In genomic region chr1:4691766-4692405, GRCh38 we compare ENCODE assay signal across 30 cellular contexts. TPM values are rescaled to one million over a fixed set of nuclear protein-coding genes. Genes with fewer than 3 reads are reported as not detected.
"Had no signal": no experiment of that assay in that cellular context is flagged by ENCODE, and none has a peak within 500 bp of the region (broad histone marks: within the 10 kb centered on the region; RNA-seq: fewer than 3 reads in every experiment).

No MANE protein-coding gene starts in this region.

- H3K36me3 Mint-ChIP-seq: activated naive CD4-positive, alpha-beta T cell treated with anti-CD3 and anti-CD28 coated beads, Interleukin-2, amount 10 ng/mL, durations not matched to agents 7 days and 5 days; activated naive CD4-positive, alpha-beta T cell treated with anti-CD3 and anti-CD28 coated beads, Interleukin-2, amount 50 U/mL, for 72 hours; activated naive CD8-positive, alpha-beta T cell treated with anti-CD3 and anti-CD28 coated beads, Interleukin-2, amount 10 ng/mL, durations not matched to agents 7 days and 5 days had no signal

- H3K27me3 ChIP-seq: brain microvascular endothelial cell had no signal

- H3K27ac ChIP-seq: coronary artery, epithelial cell of prostate, esophagus squamous epithelium, WERI-Rb-1 had no signal

- DNase-seq: activated B cell treated with CpG ODN at 0.5 μM for 24 hours; activated CD4-positive, alpha-beta T cell treated with anti-CD3 and anti-CD28 coated beads for 48 hours; activated CD4-positive, alpha-beta T cell treated with anti-CD3 and anti-CD28 coated beads, Interleukin-2, amount 50 U/mL, for 1 hour; activated CD4-positive, alpha-beta T cell treated with anti-CD3 and anti-CD28 coated beads, Interleukin-2, amount 50 U/mL, for 48 hours; activated CD8-positive, alpha-beta memory T cell treated with anti-CD3 and anti-CD28 coated beads for 24 hours; activated CD8-positive, alpha-beta T cell treated with anti-CD3 and anti-CD28 coated beads for 36 hours; activated gamma-delta T cell; activated naive CD4-positive, alpha-beta T cell; activated naive CD4-positive, alpha-beta T cell treated with anti-CD3 and anti-CD28 coated beads, Interleukin-2, amount 10 ng/mL, durations not matched to agents 7 days and 5 days; activated naive CD8-positive, alpha-beta T cell treated with anti-CD3 and anti-CD28 coated beads, Interleukin-2, amount 10 ng/mL, durations not matched to agents 7 days and 5 days; activated T-cell treated with anti-CD3 and anti-CD28 coated beads, Interleukin-2, amount 50 U/mL, for 72 hours; brain microvascular endothelial cell; effector CD4-positive, alpha-beta T cell; effector memory CD8-positive, alpha-beta T cell; esophagus squamous epithelium; foreskin melanocyte; head of caudate nucleus; T-helper 1 cell; T-helper 17 cell; T1000; WERI-Rb-1 had no signal

- H3K4me1 Mint-ChIP-seq: activated B cell treated with CpG ODN at 0.5 μM for 24 hours; activated naive CD4-positive, alpha-beta T cell treated with anti-CD3 and anti-CD28 coated beads, Interleukin-2, amount 10 ng/mL, durations not matched to agents 7 days and 5 days; activated naive CD8-positive, alpha-beta T cell treated with anti-CD3 and anti-CD28 coated beads, Interleukin-2, amount 10 ng/mL, durations not matched to agents 7 days and 5 days; central memory CD8-positive, alpha-beta T cell; T-helper 17 cell had no signal

- H3K4me3 ChIP-seq: coronary artery, esophagus squamous epithelium had no signal

- H3K27ac Mint-ChIP-seq: activated B cell treated with CpG ODN at 0.5 μM for 24 hours; activated CD8-positive, alpha-beta T cell treated with anti-CD3 and anti-CD28 coated beads for 36 hours; activated naive CD4-positive, alpha-beta T cell treated with anti-CD3 and anti-CD28 coated beads, Interleukin-2, amount 10 ng/mL, durations not matched to agents 7 days and 5 days; activated naive CD4-positive, alpha-beta T cell treated with anti-CD3 and anti-CD28 coated beads, Interleukin-2, amount 50 U/mL, for 72 hours; activated naive CD8-positive, alpha-beta T cell treated with anti-CD3 and anti-CD28 coated beads, Interleukin-2, amount 10 ng/mL, durations not matched to agents 7 days and 5 days; activated T-cell treated with anti-CD3 and anti-CD28 coated beads, Interleukin-2, amount 50 U/mL, for 72 hours; dendritic cell treated with granulocyte-macrophage colony-stimulating factor and Interleukin-4, amounts not matched to agents 40 ng/mL and 50 ng/mL, for 4 days; effector memory CD8-positive, alpha-beta T cell; T-helper 17 cell; T-helper 2 cell treated with Interferon-gamma antibody and Interleukin-4, amounts not matched to agents 5 μg/mL and 100 μg/mL, for 36 hours had no signal

- H3K4me3 Mint-ChIP-seq: activated B cell treated with CpG ODN at 0.5 μM for 24 hours; activated CD8-positive, alpha-beta T cell treated with anti-CD3 and anti-CD28 coated beads for 36 hours; activated naive CD4-positive, alpha-beta T cell treated with anti-CD3 and anti-CD28 coated beads, Interleukin-2, amount 10 ng/mL, durations not matched to agents 7 days and 5 days; activated naive CD8-positive, alpha-beta T cell treated with anti-CD3 and anti-CD28 coated beads, Interleukin-2, amount 10 ng/mL, durations not matched to agents 7 days and 5 days; activated T-cell treated with anti-CD3 and anti-CD28 coated beads, Interleukin-2, amount 50 U/mL, for 72 hours; central memory CD8-positive, alpha-beta T cell; dendritic cell treated with granulocyte-macrophage colony-stimulating factor and Interleukin-4, amounts not matched to agents 40 ng/mL and 50 ng/mL, for 4 days; effector memory CD8-positive, alpha-beta T cell; T-helper 17 cell; T-helper 2 cell treated with Interferon-gamma antibody and Interleukin-4, amounts not matched to agents 5 μg/mL and 100 μg/mL, for 36 hours had no signal

- H3K27me3 Mint-ChIP-seq: activated B cell treated with CpG ODN at 0.5 μM for 24 hours; activated CD8-positive, alpha-beta T cell treated with anti-CD3 and anti-CD28 coated beads for 36 hours; activated naive CD4-positive, alpha-beta T cell treated with anti-CD3 and anti-CD28 coated beads, Interleukin-2, amount 10 ng/mL, durations not matched to agents 7 days and 5 days; activated naive CD8-positive, alpha-beta T cell treated with anti-CD3 and anti-CD28 coated beads, Interleukin-2, amount 10 ng/mL, durations not matched to agents 7 days and 5 days; dendritic cell treated with granulocyte-macrophage colony-stimulating factor and Interleukin-4, amounts not matched to agents 40 ng/mL and 50 ng/mL, for 4 days had no signal

- ATAC-seq: activated CD4-positive, CD25-positive, alpha-beta regulatory T cell treated with anti-CD3 and anti-CD28 coated beads, Interleukin-2, amount 50 U/mL, for 24 hours; activated CD8-positive, alpha-beta T cell treated with anti-CD3 and anti-CD28 coated beads for 36 hours; activated naive CD4-positive, alpha-beta T cell treated with anti-CD3 and anti-CD28 coated beads, Interleukin-2, amount 50 U/mL, for 72 hours; activated T-cell treated with anti-CD3 and anti-CD28 coated beads, Interleukin-2, amount 50 U/mL, for 72 hours; effector memory CD8-positive, alpha-beta T cell; T-helper 17 cell had no signal

- H3K9me3 Mint-ChIP-seq: activated B cell treated with CpG ODN at 0.5 μM for 24 hours; activated CD8-positive, alpha-beta T cell treated with anti-CD3 and anti-CD28 coated beads for 36 hours; activated naive CD4-positive, alpha-beta T cell treated with anti-CD3 and anti-CD28 coated beads, Interleukin-2, amount 10 ng/mL, durations not matched to agents 7 days and 5 days; activated naive CD8-positive, alpha-beta T cell treated with anti-CD3 and anti-CD28 coated beads, Interleukin-2, amount 10 ng/mL, durations not matched to agents 7 days and 5 days; activated T-cell treated with anti-CD3 and anti-CD28 coated beads, Interleukin-2, amount 50 U/mL, for 72 hours; central memory CD8-positive, alpha-beta T cell; dendritic cell treated with granulocyte-macrophage colony-stimulating factor and Interleukin-4, amounts not matched to agents 40 ng/mL and 50 ng/mL, for 4 days; effector memory CD8-positive, alpha-beta T cell; T-helper 2 cell treated with Interferon-gamma antibody and Interleukin-4, amounts not matched to agents 5 μg/mL and 100 μg/mL, for 36 hours had no signal

RNA-seq across cellular contexts. Expression of gene AJAP1, which starts 37.5 kb away (rescaled TPM):
- total RNA-seq: activated B cell treated with CpG ODN at 0.5 μM for 24 hours; activated naive CD8-positive, alpha-beta T cell treated with anti-CD3 and anti-CD28 coated beads, Interleukin-2, amount 10 ng/mL, durations not matched to agents 7 days and 5 days; endothelial cell of umbilical vein; fibroblast of lung; T-helper 17 cell had no signal
